Comparison of ENCODE assay signal across 1 cellular context in genomic region chr11:69821511-69822040, GRCh38.
TF ChIP-seq lines count a peak whose summit lies in the region.

No MANE protein-coding gene starts in this region.

TF ChIP-seq in SK-N-SH treated with all-trans-retinoic acid at 6 μM for 48 hours, 23 proteins besides CTCF, POLR2A, EP300 and RAD21 (continued from another document):
- TF ChIP-seq PATZ1 (CRISPR knock-in tag; IDR thresholded peaks at IDR 0.05; ENCODE audit: borderline replicate concordance) (no peak), TSHZ2 (CRISPR knock-in tag; IDR thresholded peaks at IDR 0.05) (no peak), ZNF70 (CRISPR knock-in tag; IDR thresholded peaks at IDR 0.05) (no peak), SNAI2 (CRISPR knock-in tag; IDR thresholded peaks at IDR 0.05) (no peak), CSDC2 (CRISPR knock-in tag; IDR thresholded peaks at IDR 0.05) (no peak), CREB5 (CRISPR knock-in tag; IDR thresholded peaks at IDR 0.05; ENCODE audit: low read depth) (no peak)
